2 cellular contexts compared by ENCODE assay signal in the genomic region with DNA sequence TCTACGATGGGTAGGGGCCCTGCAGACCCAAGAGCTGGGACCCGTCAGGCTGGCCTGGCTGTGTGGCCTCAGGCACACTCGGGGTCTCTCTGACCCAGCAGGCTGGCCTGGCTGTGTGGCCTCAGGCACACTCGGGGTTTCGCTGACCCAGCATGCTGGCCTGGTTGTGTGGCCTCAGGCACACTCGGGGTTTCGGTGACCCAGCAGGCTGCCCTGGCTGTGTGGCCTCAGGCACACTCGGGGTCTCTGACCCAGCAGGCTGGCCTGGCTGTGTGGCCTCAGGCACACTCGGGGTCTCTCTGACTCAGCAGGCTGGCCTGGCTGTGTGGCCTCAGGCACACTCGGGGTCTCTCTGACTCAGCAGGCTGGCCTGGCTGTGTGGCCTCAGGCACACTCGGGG. TPM values are rescaled to one million over a fixed set of nuclear protein-coding genes. Genes with fewer than 3 reads are reported as not detected.
"Had no signal": no experiment of that assay in that cellular context is flagged by ENCODE, and none has a peak within 500 bp of the region (broad histone marks: within the 10 kb centered on the region; RNA-seq: fewer than 3 reads in every experiment).

No MANE protein-coding gene starts in this region.

RNA-seq across cellular contexts. Expression of a gene that starts 34.3 kb away (rescaled TPM):
- total RNA-seq: G401, GM12878 had no signal
- polyA plus RNA-seq: GM12878 had no signal

RNA-seq across cellular contexts. Expression of a gene that starts 39.2 kb away (rescaled TPM):
- total RNA-seq: G401, GM12878 had no signal
- polyA plus RNA-seq: GM12878 had no signal

RNA-seq across cellular contexts. Expression of a gene that starts 49.7 kb away (rescaled TPM):
- total RNA-seq: G401, GM12878 had no signal
